ENCODE assay signal across 1 cellular context in the genomic region with DNA sequence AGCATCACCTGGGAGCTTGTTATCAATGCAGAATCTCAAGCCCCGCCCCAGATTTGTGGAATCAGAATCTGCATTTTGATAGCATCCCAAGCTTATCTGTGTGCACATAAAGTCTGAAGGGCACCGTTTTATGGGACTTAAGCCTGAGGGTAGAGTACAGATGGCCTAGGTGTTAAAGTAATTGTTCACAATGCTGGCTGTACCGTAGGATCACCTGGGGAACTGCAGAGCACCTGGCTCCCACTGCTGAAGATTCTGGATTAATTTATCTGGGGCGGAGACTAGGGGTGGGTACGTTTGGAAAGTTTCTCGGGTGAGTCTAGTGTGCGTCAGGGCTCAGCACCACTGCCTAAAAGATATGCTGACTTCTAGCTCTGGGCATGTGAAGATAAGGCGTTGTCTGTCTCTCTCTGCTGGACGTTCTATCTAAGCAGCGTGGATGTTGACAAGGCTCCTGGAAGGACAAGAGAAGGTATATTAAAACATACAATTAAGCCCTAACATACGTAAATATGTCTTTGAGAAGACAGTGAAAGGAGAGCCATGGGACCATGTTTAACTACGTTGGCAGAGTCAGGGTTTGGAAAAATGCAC.
TF ChIP-seq lines count a peak whose summit lies in the region.

No MANE protein-coding gene starts in this region.

TF ChIP-seq in GM23338, 12 proteins besides CTCF, POLR2A, EP300 and RAD21:
- no peak for TF ChIP-seq JUNB (IDR thresholded peaks at IDR 0.05; ENCODE audit: unreplicated experiment)
- no peak for TF ChIP-seq ZNF331 (CRISPR knock-in tag; IDR thresholded peaks at IDR 0.05; ENCODE audit: low read depth)
- TF ChIP-seq ZNF462 (CRISPR knock-in tag; IDR thresholded peaks at IDR 0.05), result no peak
- TF ChIP-seq STAT1 (IDR thresholded peaks at IDR 0.05; ENCODE audit: unreplicated experiment), result no peak
- no peak for TF ChIP-seq EZH2 (IDR thresholded peaks at IDR 0.05; ENCODE audit: low read depth, unreplicated experiment)
- no peak for TF ChIP-seq ETS1 (IDR thresholded peaks at IDR 0.05)
- TF ChIP-seq ZNF114 (CRISPR knock-in tag; IDR thresholded peaks at IDR 0.05), result no peak
- TF ChIP-seq, protein P1, sequence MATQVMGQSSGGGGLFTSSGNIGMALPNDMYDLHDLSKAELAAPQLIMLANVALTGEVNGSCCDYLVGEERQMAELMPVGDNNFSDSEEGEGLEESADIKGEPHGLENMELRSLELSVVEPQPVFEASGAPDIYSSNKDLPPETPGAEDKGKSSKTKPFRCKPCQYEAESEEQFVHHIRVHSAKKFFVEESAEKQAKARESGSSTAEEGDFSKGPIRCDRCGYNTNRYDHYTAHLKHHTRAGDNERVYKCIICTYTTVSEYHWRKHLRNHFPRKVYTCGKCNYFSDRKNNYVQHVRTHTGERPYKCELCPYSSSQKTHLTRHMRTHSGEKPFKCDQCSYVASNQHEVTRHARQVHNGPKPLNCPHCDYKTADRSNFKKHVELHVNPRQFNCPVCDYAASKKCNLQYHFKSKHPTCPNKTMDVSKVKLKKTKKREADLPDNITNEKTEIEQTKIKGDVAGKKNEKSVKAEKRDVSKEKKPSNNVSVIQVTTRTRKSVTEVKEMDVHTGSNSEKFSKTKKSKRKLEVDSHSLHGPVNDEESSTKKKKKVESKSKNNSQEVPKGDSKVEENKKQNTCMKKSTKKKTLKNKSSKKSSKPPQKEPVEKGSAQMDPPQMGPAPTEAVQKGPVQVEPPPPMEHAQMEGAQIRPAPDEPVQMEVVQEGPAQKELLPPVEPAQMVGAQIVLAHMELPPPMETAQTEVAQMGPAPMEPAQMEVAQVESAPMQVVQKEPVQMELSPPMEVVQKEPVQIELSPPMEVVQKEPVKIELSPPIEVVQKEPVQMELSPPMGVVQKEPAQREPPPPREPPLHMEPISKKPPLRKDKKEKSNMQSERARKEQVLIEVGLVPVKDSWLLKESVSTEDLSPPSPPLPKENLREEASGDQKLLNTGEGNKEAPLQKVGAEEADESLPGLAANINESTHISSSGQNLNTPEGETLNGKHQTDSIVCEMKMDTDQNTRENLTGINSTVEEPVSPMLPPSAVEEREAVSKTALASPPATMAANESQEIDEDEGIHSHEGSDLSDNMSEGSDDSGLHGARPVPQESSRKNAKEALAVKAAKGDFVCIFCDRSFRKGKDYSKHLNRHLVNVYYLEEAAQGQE (IDR thresholded peaks at IDR 0.05; ENCODE audit: unreplicated experiment), result no peak
